ENCODE assay signal across 8 cellular contexts in genomic region chr9:19232830-19233194, GRCh38. TPM values are rescaled to one million over a fixed set of nuclear protein-coding genes. Genes with fewer than 3 reads are reported as not detected.
DNase-seq lines count a peak whose midpoint lies in the region; ATAC-seq and TF ChIP-seq lines count a peak whose summit lies in the region.

No MANE protein-coding gene starts in this region.

- peaks cover 10% of the 10 kb centered on the region for H3K36me3 Mint-ChIP-seq in CD8-positive, alpha-beta T cell
- H3K36me3 Mint-ChIP-seq in activated naive CD8-positive, alpha-beta T cell treated with anti-CD3 and anti-CD28 coated beads for 36 hours: no peaks in the 10 kb centered on the region

- no peaks in the 10 kb centered on the region for H3K36me3 ChIP-seq in mammary epithelial cell (ENCODE audit: insufficient read depth, low read length)
- H3K36me3 ChIP-seq in osteoblast (ENCODE audit: insufficient read depth, low read length): no peaks in the 10 kb centered on the region
- H3K36me3 ChIP-seq in CD8-positive, alpha-beta T cell (ENCODE audit: insufficient read depth, low read length): no peaks in the 10 kb centered on the region

- POLR2A ChIA-PET in CD8-positive, alpha-beta T cell (lab: Charles Lee): interaction anchor here (0.6 to 0.9 kb wide), 2 partner anchors 91 to 184 kb away, joined by 4 read pairs; partner anchors contain the start of gene RRAGA

- intact Hi-C loops in mammary epithelial cell (cut with micrococcal nuclease): loop anchor here (5.0 to 10.0 kb wide), 2 partner anchors 142 to 146 kb away; no protein-coding TSS in a partner anchor
- intact Hi-C loops in CD8-positive, alpha-beta T cell (cut with DNase I, micrococcal nuclease): loop anchor here (2.0 to 5.0 kb wide), 3 partner anchors 54 to 224 kb away; no protein-coding TSS in a partner anchor
- intact Hi-C loops in left colon (cut with DNase I, micrococcal nuclease): loop anchor here in 1 of 2 donors (10.0 kb wide), 1 partner anchor 72 kb away; no protein-coding TSS in a partner anchor

- H3K4me2 ChIP-seq in mammary epithelial cell (ENCODE audit: insufficient read depth, low read depth, low read length) (peak overlapping the region; percentile 68), osteoblast (ENCODE audit: insufficient read depth, low read length) (peak overlapping the region; percentile 95)

- H3K9me3 ChIP-seq in mammary epithelial cell (replicated peaks; ENCODE audit: insufficient read depth, low read length): no peaks in the 10 kb centered on the region
- no peaks in the 10 kb centered on the region for H3K9me3 ChIP-seq in osteoblast (ENCODE audit: low read depth, low read length)
- H3K9me3 ChIP-seq in CD8-positive, alpha-beta T cell (ENCODE audit: low read length): no peaks in the 10 kb centered on the region

- no peak overlapping the region for H3K27ac Mint-ChIP-seq in CD8-positive, alpha-beta T cell
- H3K27ac Mint-ChIP-seq in activated naive CD8-positive, alpha-beta T cell treated with anti-CD3 and anti-CD28 coated beads for 36 hours: no peak overlapping the region

- H3K4me3 Mint-ChIP-seq in CD8-positive, alpha-beta T cell: no peak overlapping the region
- no peak overlapping the region for H3K4me3 Mint-ChIP-seq in activated naive CD8-positive, alpha-beta T cell treated with anti-CD3 and anti-CD28 coated beads for 36 hours

- WGBS in mammary epithelial cell (ENCODE audit: low coverage, missing lambda C conversion rate): 0% methylated on average over 1 of the region's 1 CpG

- CTCF ChIA-PET in mammary epithelial cell (lab: Charles Lee; ENCODE audit: low non-redundant PET): interaction anchor here (1.0 kb wide), 1 partner anchor 232 kb away, joined by 3 read pairs; no protein-coding TSS in a partner anchor
- CTCF ChIA-PET in CD8-positive, alpha-beta T cell (lab: Charles Lee): interaction anchor here (0.6 to 2.2 kb wide), 4 partner anchors 11 to 59 kb away, joined by 3 to 6 read pairs (median 5); no protein-coding TSS in a partner anchor

- peak overlapping the region; percentile 74 to 100 (median 94) for H3K4me3 ChIP-seq in mammary epithelial cell (replicated peaks in 1 of 3; ENCODE audit: insufficient read depth in 1 of 3, low read depth in 2 of 3, low read length in 3 of 3)
- no peak overlapping the region for H3K4me3 ChIP-seq in osteoblast (ENCODE audit: insufficient read depth, low read length)
- no peak overlapping the region for H3K4me3 ChIP-seq in CD8-positive, alpha-beta T cell (ENCODE audit: low read depth, low read length)

- H3K9ac ChIP-seq in mammary epithelial cell (ENCODE audit: insufficient read depth, low read length): peak overlapping the region; percentile 84

- H2AFZ ChIP-seq in mammary epithelial cell (ENCODE audit: low read depth, low read length) (no peak overlapping the region), osteoblast (ENCODE audit: low read length) (no peak overlapping the region)

- peaks cover 65% of the 10 kb centered on the region for H3K79me2 ChIP-seq in mammary epithelial cell (ENCODE audit: insufficient read depth, low read length)
- peaks cover 67% of the 10 kb centered on the region for H3K79me2 ChIP-seq in osteoblast (ENCODE audit: insufficient read depth, low read length)

- H3K27me3 ChIP-seq in mammary epithelial cell (ENCODE audit: insufficient read depth, low read length) (no peaks in the 10 kb centered on the region), osteoblast (ENCODE audit: insufficient read depth, low read length) (no peaks in the 10 kb centered on the region)
- no peaks in the 10 kb centered on the region for H3K27me3 ChIP-seq in CD8-positive, alpha-beta T cell (ENCODE audit: insufficient read depth, low read length)

- H4K20me1 ChIP-seq in mammary epithelial cell (ENCODE audit: insufficient read depth, low read length) (no peaks in the 10 kb centered on the region), osteoblast (ENCODE audit: insufficient read depth, low read length) (peaks cover 35% of the 10 kb centered on the region)

- no TSS peak for BruUV-seq in mammary epithelial cell (replicated peaks; lab: Mats Ljungman, UMichigan)

- no peaks in the 10 kb centered on the region for H3K27me3 Mint-ChIP-seq in CD8-positive, alpha-beta T cell (ENCODE audit: low read depth)
- no peaks in the 10 kb centered on the region for H3K27me3 Mint-ChIP-seq in activated naive CD8-positive, alpha-beta T cell treated with anti-CD3 and anti-CD28 coated beads for 36 hours

- dilution Hi-C loops in mammary epithelial cell (cut with HindIII; ENCODE audit: low sequenced_read_pairs): loop anchor here (5.0 kb wide), 2 partner anchors 46 to 144 kb away; no protein-coding TSS in a partner anchor

- H3K27ac ChIP-seq in mammary epithelial cell (ENCODE audit: insufficient read depth, low read depth, low read length) (peak overlapping the region; percentile 91), osteoblast (ENCODE audit: low read depth, low read length) (no peak overlapping the region)
- H3K27ac ChIP-seq in CD8-positive, alpha-beta T cell (ENCODE audit: low read depth, low read length): no peak overlapping the region

- H3K4me1 ChIP-seq in mammary epithelial cell (ENCODE audit: insufficient read depth, low read length) (peaks cover 9% of the 10 kb centered on the region), osteoblast (ENCODE audit: insufficient read depth, low read length) (peaks cover 16% of the 10 kb centered on the region)
- peaks cover 23% of the 10 kb centered on the region for H3K4me1 ChIP-seq in CD8-positive, alpha-beta T cell (ENCODE audit: insufficient read depth, low read length)

- in situ Hi-C loops in mammary epithelial cell (cut with MboI; ENCODE audit: low sequenced_read_pairs in 2 of 2): loop anchor here in 1 of 2 donors (25.0 kb wide), 1 partner anchor 104 kb away; no protein-coding TSS in a partner anchor

- H3K4me1 Mint-ChIP-seq in CD8-positive, alpha-beta T cell (ENCODE audit: low read depth): peaks cover 34% of the 10 kb centered on the region
- H3K4me1 Mint-ChIP-seq in activated naive CD8-positive, alpha-beta T cell treated with anti-CD3 and anti-CD28 coated beads for 36 hours: peaks cover 28% of the 10 kb centered on the region

- TF ChIP-seq CTCF in GM10266 (IDR thresholded peaks at IDR 0.05; ENCODE audit: control insufficient read depth, insufficient read depth, low read depth, missing control alignments) (no peak), mammary epithelial cell (conservative IDR thresholded peaks at IDR 0.05 in 1 of 2, IDR thresholded peaks at IDR 0.05 in 1 of 2; ENCODE audit: extremely low read depth in 1 of 2, insufficient read depth in 1 of 2, low read depth in 1 of 2, low read length in 2 of 2) (no peak), osteoblast (IDR thresholded peaks at IDR 0.05; ENCODE audit: extremely low read depth, low read depth, low read length) (no peak)
- no peak for TF ChIP-seq CTCF in CD8-positive, alpha-beta T cell (IDR thresholded peaks at IDR 0.05)

- ATAC-seq in CD8-positive, alpha-beta T cell: no peak
- ATAC-seq in left colon: no peak

- H3K9me3 Mint-ChIP-seq in CD8-positive, alpha-beta T cell: no peaks in the 10 kb centered on the region
- H3K9me3 Mint-ChIP-seq in activated naive CD8-positive, alpha-beta T cell treated with anti-CD3 and anti-CD28 coated beads for 36 hours: no peaks in the 10 kb centered on the region

- DNase-seq in GM10266 (ENCODE audit: extremely low spot score): peak; percentile 44
- peak; percentile 24 for DNase-seq in HT1080 (ENCODE audit: low read depth)
- peak; percentile 15 for DNase-seq in mammary epithelial cell
- peak; percentile 82 for DNase-seq in osteoblast (ENCODE audit: insufficient read length, low spot score, missing footprints)
- no peak for DNase-seq in CD8-positive, alpha-beta T cell
- no peak for DNase-seq in activated naive CD8-positive, alpha-beta T cell treated with anti-CD3 and anti-CD28 coated beads for 36 hours
- no peak for DNase-seq in left colon
- no peak for DNase-seq in SW480 (ENCODE audit: low spot score)

RNA-seq across cellular contexts. Expression of gene DENND4C, which starts 2.3 kb away (rescaled TPM):
- total RNA-seq in HT1080 (2014; rRNA removed; shearing (Covaris generic)): 14.9 and 19.5 TPM in 2 replicates
- polyA plus RNA-seq in HT1080 (2015; cell fraction: cytosol; rRNA removed): 9.5 and 11.6 TPM in 2 replicates
- 35.0 and 37.9 TPM in 2 replicates for polyA plus RNA-seq in HT1080 (2015; cell fraction: nucleus; rRNA removed)
- 10 to 100 TPM; 28.5 to 65.0 TPM for total RNA-seq in mammary epithelial cell
- polyA plus RNA-seq in mammary epithelial cell: 11.9 TPM
- polyA minus RNA-seq in mammary epithelial cell: 25.2 TPM
- 65.1 and 83.7 TPM in 2 replicates for total RNA-seq in osteoblast
- 10 to 100 TPM; 27.4 to 29.8 TPM for total RNA-seq in CD8-positive, alpha-beta T cell
- total RNA-seq in activated naive CD8-positive, alpha-beta T cell treated with anti-CD3 and anti-CD28 coated beads for 36 hours: 10 to 100 TPM; 12.8 to 15.1 TPM
- 10 to 100 TPM; 59.6 to 67.0 TPM for total RNA-seq in left colon

Comparison
In these comparisons a context has a peak if more than half of its experiments do, and no peak if none do; other contexts are left out.
1. DNase-seq: peak in GM10266 (single experiment), HT1080 (single experiment), mammary epithelial cell (single experiment) and osteoblast (single experiment); none in CD8-positive, alpha-beta T cell (0 of 7), activated naive CD8-positive, alpha-beta T cell treated with anti-CD3 and anti-CD28 coated beads for 36 hours (single experiment), left colon (0 of 2) and SW480 (single experiment).
2. H3K4me3 ChIP-seq: peak in mammary epithelial cell (3 of 3); none in osteoblast (single experiment) and CD8-positive, alpha-beta T cell (single experiment).